ENCODE assay signal across 33 cellular contexts in genomic region chr5:41452506-41452905, GRCh38. TPM values are rescaled to one million over a fixed set of nuclear protein-coding genes. Genes with fewer than 3 reads are reported as not detected.
DNase-seq lines count a peak whose midpoint lies in the region; ATAC-seq, FAIRE-seq and TF ChIP-seq lines count a peak whose summit lies in the region.
"Had no signal": no experiment of that assay in that cellular context is flagged by ENCODE, and none has a peak within 500 bp of the region (broad histone marks: within the 10 kb centered on the region; RNA-seq: fewer than 3 reads in every experiment).

No MANE protein-coding gene starts in this region.

- ATAC-seq in Right ventricle myocardium inferior: no peak
- ATAC-seq in body of pancreas: peak; percentile 64
- ATAC-seq: A549; CD8-positive, alpha-beta T cell had no signal

- H3K27ac ChIP-seq in left ventricle myocardium inferior (replicated peaks) (peak overlapping the region; percentile 16), body of pancreas (no peak overlapping the region)
- H3K27ac ChIP-seq: 22Rv1; A549; BLaER1; BLaER1 treated with 17β-estradiol and CSF1 and Interleukin-3, amounts not matched to agents 10 nM and 100 nM; C4-2B had no signal

- TF ChIP-seq CTCF in left ventricle myocardium inferior (IDR thresholded peaks at IDR 0.05; ENCODE audit: borderline replicate concordance) (no peak), body of pancreas (IDR thresholded peaks at IDR 0.05) (no peak)

- FAIRE-seq in islet of Langerhans (lab: Jason Lieb, UNC): peak; percentile 58
- FAIRE-seq: A204.1, A549, D721Med had no signal

- 22 to 25% methylated on average over 2 of the region's 2 CpGs for WGBS in body of pancreas, 2 donors

- TF ChIP-seq POLR2A in body of pancreas (IDR thresholded peaks at IDR 0.05): no peak

- no peaks in the 10 kb centered on the region for H3K9me3 ChIP-seq in left ventricle myocardium inferior (replicated peaks)
- H3K9me3 ChIP-seq in body of pancreas: no peaks in the 10 kb centered on the region
- H3K9me3 ChIP-seq: A549; BE2C; BLaER1; BLaER1 treated with 17β-estradiol and CSF1 and Interleukin-3, amounts not matched to agents 10 nM and 100 nM; Caco-2 had no signal

- DNase-seq in left ventricle myocardium inferior: no peak
- no peak for DNase-seq in Right ventricle myocardium inferior (ENCODE audit: missing footprints)
- DNase-seq in body of pancreas: peak in 1 of 4 donors; percentile 2
- DNase-seq in DMS 273 treated with DMSO at 0.1 percent for 48 hours (lab: John Stamatoyannopoulos, UW): no peak
- no peak for DNase-seq in COLO668 (lab: John Stamatoyannopoulos, UW; ENCODE audit: unreplicated experiment)
- DNase-seq: 8988T; ACHN; AML-193; BE2C; C1 segment of cervical spinal cord; Caco-2; Calu3; CD4-positive, alpha-beta memory T cell; CD4-positive, alpha-beta T cell; CD4-positive, CD25-positive, alpha-beta regulatory T cell; CD8-positive, alpha-beta memory T cell; CD8-positive, alpha-beta T cell; COR-L47; DMS153; DMS79; DMS79 treated with DMSO at 0.1 percent for 48 hours; DND-41; EL had no signal

- H3K4me3 ChIP-seq in left ventricle myocardium inferior (no peak overlapping the region), body of pancreas (no peak overlapping the region)
- H3K4me3 ChIP-seq: A549; BLaER1; BLaER1 treated with 17β-estradiol and CSF1 and Interleukin-3, amounts not matched to agents 10 nM and 100 nM had no signal

- intact Hi-C loops in left ventricle myocardium inferior (cut with micrococcal nuclease) (no loop called here), Right ventricle myocardium inferior (cut with DNase I) (no loop called here), body of pancreas (cut with DNase I) (no loop called here)

- no peaks in the 10 kb centered on the region for H3K36me3 ChIP-seq in left ventricle myocardium inferior
- H3K36me3 ChIP-seq in body of pancreas (replicated peaks in 1 of 2; ENCODE audit: insufficient read depth in 1 of 2, low read depth in 2 of 2): no peaks in the 10 kb centered on the region
- H3K36me3 ChIP-seq: BE2C; BLaER1; BLaER1 treated with 17β-estradiol and CSF1 and Interleukin-3, amounts not matched to agents 10 nM and 100 nM had no signal

- H3K27me3 ChIP-seq in left ventricle myocardium inferior (ENCODE audit: low read depth) (no peaks in the 10 kb centered on the region), body of pancreas (no peaks in the 10 kb centered on the region)
- H3K27me3 ChIP-seq: BE2C; BLaER1; BLaER1 treated with 17β-estradiol and CSF1 and Interleukin-3, amounts not matched to agents 10 nM and 100 nM had no signal

- H3K4me1 ChIP-seq in left ventricle myocardium inferior (peaks cover 87% of the 10 kb centered on the region), body of pancreas (peaks cover 24% of the 10 kb centered on the region)
- H3K4me1 ChIP-seq: A549; BE2C; BLaER1; BLaER1 treated with 17β-estradiol and CSF1 and Interleukin-3, amounts not matched to agents 10 nM and 100 nM had no signal

RNA-seq across cellular contexts. Expression of gene PLCXD3, which starts 57.9 kb away (rescaled TPM):
- total RNA-seq in left ventricle myocardium inferior (73.1 TPM), Right ventricle myocardium inferior (76.6 TPM), body of pancreas (1 to 10 TPM; 1.6 to 3.9 TPM)
- total RNA-seq: B cell; Calu3; CD4-positive, alpha-beta memory T cell; CD4-positive, alpha-beta T cell; CD4-positive, CD25-positive, alpha-beta regulatory T cell; CD8-positive, alpha-beta memory T cell; CD8-positive, alpha-beta T cell; G401 had no signal

Comparison
In these comparisons a context has a peak if more than half of its experiments do, and no peak if none do; other contexts are left out.
1. RNA of gene PLCXD3, which starts 57.9 kb away (total RNA-seq): 76.6 TPM in Right ventricle myocardium inferior (single experiment) and 73.1 TPM in left ventricle myocardium inferior (single experiment); 1.6 to 3.9 TPM in body of pancreas; every median in the first group is over 10 times any median in the second.